ENCODE assay signal across 8 cellular contexts in the genomic region with DNA sequence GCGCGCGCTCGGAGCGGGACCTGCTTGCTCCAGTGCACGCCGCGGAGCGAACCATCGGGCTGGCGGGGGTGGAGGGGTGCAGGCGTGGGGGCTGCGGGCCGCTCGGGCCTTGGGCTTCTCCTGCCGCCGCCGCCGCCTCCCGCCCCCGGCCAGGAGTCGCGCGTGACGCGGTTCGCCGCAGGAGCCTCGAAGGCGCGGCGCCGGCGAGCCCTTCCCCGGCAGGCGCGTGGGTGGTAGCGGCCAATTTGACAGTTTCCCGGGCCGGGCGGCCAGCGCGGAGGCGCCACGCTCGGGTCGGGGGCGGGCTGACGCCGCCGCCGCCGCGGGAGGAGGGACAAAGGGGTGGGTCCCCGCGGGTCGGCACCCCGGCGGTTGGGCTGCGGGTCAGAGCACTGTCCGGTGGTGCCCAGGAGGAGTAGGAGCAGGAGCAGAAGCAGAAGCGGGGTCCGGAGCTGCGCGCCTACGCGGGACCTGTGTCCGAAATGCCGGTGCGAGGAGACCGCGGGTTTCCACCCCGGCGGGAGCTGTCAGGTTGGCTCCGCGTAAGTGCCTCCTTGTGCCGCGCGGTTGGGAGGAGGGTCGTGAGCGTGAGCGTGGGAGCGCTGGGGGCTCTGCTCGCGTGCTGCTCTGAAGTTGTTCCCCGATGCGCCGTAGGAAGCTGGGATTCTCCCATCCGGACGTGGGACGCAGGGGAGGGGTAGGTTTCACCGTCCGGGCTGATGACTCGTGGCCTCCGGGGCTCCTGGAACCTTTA. TPM values are rescaled to one million over a fixed set of nuclear protein-coding genes. Genes with fewer than 3 reads are reported as not detected.
DNase-seq lines count a peak whose midpoint lies in the region; ATAC-seq and TF ChIP-seq lines count a peak whose summit lies in the region.

TJP2 (plus strand) TSS at position 387 of the 754 bp plus-strand sequence; CDS start at position 483, 96 bp downstream.

- H3K27ac Mint-ChIP-seq in CD4-positive, alpha-beta T cell = no peak within 1 kb of the TSS
- peak within 1 kb of the TSS; percentile 94 for H3K27ac Mint-ChIP-seq in MCF 10A (ENCODE audit: low read depth, unreplicated experiment)

- no peaks in the 10 kb centered on the region for H3K9me3 ChIP-seq in CD4-positive, alpha-beta T cell (ENCODE audit: control insufficient read depth, low read length)
- no peaks in the 10 kb centered on the region for H3K9me3 ChIP-seq in iPS-15b (ENCODE audit: control insufficient read depth, insufficient read depth, low read length)
- H3K9me3 ChIP-seq in gastrocnemius medialis = no peaks in the 10 kb centered on the region

- peaks cover 43% of the 10 kb centered on the region for H3K4me1 Mint-ChIP-seq in CD4-positive, alpha-beta T cell (ENCODE audit: low read depth)
- peaks cover 50% of the 10 kb centered on the region for H3K4me1 Mint-ChIP-seq in MCF 10A (ENCODE audit: insufficient read depth, unreplicated experiment)

- BruUV-seq in MCF 10A (replicated peaks; lab: Mats Ljungman, UMichigan) = no TSS peak

- POLR2A ChIA-PET in CD4-positive, alpha-beta T cell (lab: Charles Lee) = no interaction called here
- POLR2A ChIA-PET in MCF 10A (lab: Yijun Ruan, JAX) = interaction anchor here (0.6 to 6.9 kb wide), 32 partner anchors 8 to 246 kb away, joined by 3 to 151 read pairs (median 4); partner anchors contain the start of gene FXN

- intact Hi-C loops in CD4-positive, alpha-beta T cell (cut with DNase I, micrococcal nuclease) = no loop called here
- intact Hi-C loops in T-helper 1 cell treated with Interleukin-12 subunit alpha and Interleukin-12 subunit beta and Interleukin-4 antibody, amounts not matched to agents 30 ng/mL and 1 ng/mL, for 36 hours (cut with micrococcal nuclease) = loop anchor here (1.0 kb wide), 2 partner anchors 8 to 19 kb away; no protein-coding TSS in a partner anchor
- intact Hi-C loops in MCF 10A (cut with micrococcal nuclease) (loop anchor here (1.0 to 2.0 kb wide), 2 partner anchors 43 to 53 kb away; no protein-coding TSS in a partner anchor), gastrocnemius medialis (cut with DNase I; ENCODE audit: low total_unique reads) (loop anchor here (5.0 to 10.0 kb wide), 2 partner anchors 137 to 591 kb away; partner anchors contain the start of genes FXN and PTAR1)

- DNase-seq in CD4-positive, alpha-beta T cell = peak in 7 of 10 experiments; percentile 3 to 43 (median 13)
- peak; percentile 18 for DNase-seq in GM19240 (ENCODE audit: insufficient read length, low spot score)
- peak; percentile 74 for DNase-seq in MCF 10A (ENCODE audit: unreplicated experiment)
- peak; percentile 46 to 65 for DNase-seq in gastrocnemius medialis
- DNase-seq in MV-4-11 (lab: John Stamatoyannopoulos, UW) = no peak

- H3K36me3 ChIP-seq in iPS-15b (ENCODE audit: control insufficient read depth, insufficient read depth, low read length) (no peaks in the 10 kb centered on the region), gastrocnemius medialis (no peaks in the 10 kb centered on the region)

- peak within 1 kb of the TSS; percentile 88 for H3K4me3 Mint-ChIP-seq in CD4-positive, alpha-beta T cell
- H3K4me3 Mint-ChIP-seq in MCF 10A (ENCODE audit: unreplicated experiment) = peak within 1 kb of the TSS; percentile 93

- peak within 1 kb of the TSS; percentile 73 for H3K4me3 ChIP-seq in iPS-15b (ENCODE audit: low read depth, low read length)
- peak within 1 kb of the TSS; percentile 70 to 89 (median 85) for H3K4me3 ChIP-seq in gastrocnemius medialis

- CTCF ChIA-PET in CD4-positive, alpha-beta T cell (lab: Charles Lee) = interaction anchor here (1.0 kb wide), 1 partner anchor 139 kb away, joined by 3 read pairs; the partner anchor contains the start of gene FXN
- CTCF ChIA-PET in MCF 10A (lab: Yijun Ruan, JAX) = interaction anchor here (0.6 to 6.9 kb wide), 4 partner anchors 18 to 42 kb away, joined by 4 to 81 read pairs (median 5); no protein-coding TSS in a partner anchor

- TF ChIP-seq CTCF in CD4-positive, alpha-beta T cell (IDR thresholded peaks at IDR 0.05) = no peak
- no peak for TF ChIP-seq CTCF in MCF 10A (IDR thresholded peaks at IDR 0.05; ENCODE audit: unreplicated experiment)
- TF ChIP-seq CTCF in gastrocnemius medialis (IDR thresholded peaks at IDR 0.05 in 4 of 5, conservative IDR thresholded peaks at IDR 0.05 in 1 of 5) = no peak

- peaks cover 46% of the 10 kb centered on the region for H3K27me3 Mint-ChIP-seq in CD4-positive, alpha-beta T cell
- H3K27me3 Mint-ChIP-seq in MCF 10A (ENCODE audit: insufficient read depth, unreplicated experiment) = no peaks in the 10 kb centered on the region

- in situ Hi-C loops in gastrocnemius medialis (cut with MboI; ENCODE audit: low sequenced_read_pairs in 4 of 4) = loop anchor here in 1 of 4 donors (10.0 kb wide), 1 partner anchor 59 kb away; no protein-coding TSS in a partner anchor

- ATAC-seq in CD4-positive, alpha-beta T cell (ENCODE audit: poor library complexity) = peak; percentile 28
- peak; percentile 23 for ATAC-seq in HG03378 (IDR thresholded peaks at IDR 0.05; ENCODE audit: unreplicated experiment)
- peak; percentile 78 to 81 for ATAC-seq in gastrocnemius medialis

- peak; percentile 69 to 74 for TF ChIP-seq POLR2A in gastrocnemius medialis (IDR thresholded peaks at IDR 0.05)

- peak within 1 kb of the TSS; percentile 2 for H3K9ac ChIP-seq in iPS-15b (ENCODE audit: low read depth, low read length)

- no peak within 1 kb of the TSS for H3K27ac ChIP-seq in CD4-positive, alpha-beta T cell (ENCODE audit: low read depth, low read length)
- H3K27ac ChIP-seq in gastrocnemius medialis = peak within 1 kb of the TSS; percentile 83 to 93 (median 85)

- peaks cover 3% of the 10 kb centered on the region for H3K27me3 ChIP-seq in CD4-positive, alpha-beta T cell (ENCODE audit: control insufficient read depth, insufficient read depth, low read length)
- H3K27me3 ChIP-seq in iPS-15b (ENCODE audit: control insufficient read depth, insufficient read depth, low read length) = no peaks in the 10 kb centered on the region
- no peaks in the 10 kb centered on the region for H3K27me3 ChIP-seq in gastrocnemius medialis

- H3K9me3 Mint-ChIP-seq in CD4-positive, alpha-beta T cell = no peaks in the 10 kb centered on the region
- no peaks in the 10 kb centered on the region for H3K9me3 Mint-ChIP-seq in MCF 10A (ENCODE audit: unreplicated experiment)

- peaks cover 39% of the 10 kb centered on the region for H3K4me1 ChIP-seq in iPS-15b (ENCODE audit: control insufficient read depth, insufficient read depth, low read length)
- H3K4me1 ChIP-seq in gastrocnemius medialis = peaks cover 5 to 10% of the 10 kb centered on the region in 2 donors

- H3K36me3 Mint-ChIP-seq in CD4-positive, alpha-beta T cell (ENCODE audit: low read depth) = no peaks in the 10 kb centered on the region
- H3K36me3 Mint-ChIP-seq in MCF 10A (ENCODE audit: insufficient read depth, unreplicated experiment) = peaks cover 11% of the 10 kb centered on the region

RNA-seq across cellular contexts. Expression of gene TJP2, which starts in this region (rescaled TPM):
- 1 to 10 TPM; 6.3 to 8.0 TPM for total RNA-seq in CD4-positive, alpha-beta T cell
- 24.5 and 25.9 TPM in 2 replicates for total RNA-seq in T-helper 1 cell treated with Interleukin-12 subunit alpha and Interleukin-12 subunit beta and Interleukin-4 antibody, amounts not matched to agents 30 ng/mL and 1 ng/mL, for 36 hours
- total RNA-seq in MCF 10A (2022) (47.2 and 52.2 TPM in 2 replicates), gastrocnemius medialis (10 to 100 TPM; 10.5 to 23.1 (median 17.6) TPM)

Comparison
In these comparisons a context has a peak if more than half of its experiments do, and no peak if none do; other contexts are left out.
1. ATAC-seq: peak in every context shown above with its lines; median percentile 80 in gastrocnemius medialis; 28 in CD4-positive, alpha-beta T cell; 23 in HG03378.
2. intact Hi-C loops: an anchor here in T-helper 1 cell treated with Interleukin-12 subunit alpha and Interleukin-12 subunit beta and Interleukin-4 antibody, amounts not matched to agents 30 ng/mL and 1 ng/mL, for 36 hours (1.0 kb wide), MCF 10A (1.0 to 2.0 kb wide) and gastrocnemius medialis (5.0 to 10.0 kb wide); none called in CD4-positive, alpha-beta T cell.